In genomic region chr15:95864467-95864886, GRCh38 we compare ENCODE assay signal across 14 cellular contexts.
DNase-seq lines count a peak whose midpoint lies in the region; ATAC-seq, FAIRE-seq and TF ChIP-seq lines count a peak whose summit lies in the region.
"Had no signal": no experiment of that assay in that cellular context is flagged by ENCODE, and none has a peak within 500 bp of the region (broad histone marks: within the 10 kb centered on the region; RNA-seq: fewer than 3 reads in every experiment).

No MANE protein-coding gene starts in this region.

- peak overlapping the region; percentile 50 for H3K27ac Mint-ChIP-seq in activated CD8-positive, alpha-beta memory T cell treated with anti-CD3 and anti-CD28 coated beads, Interleukin-2, amount 10 ng/mL, durations not matched to agents 7 days and 5 days
- H3K27ac Mint-ChIP-seq in progenitor cell of endocrine pancreas: no peak overlapping the region
- H3K27ac Mint-ChIP-seq: stimulated activated naive CD8-positive, alpha-beta T cell treated with anti-CD3 and anti-CD28 coated beads, Interleukin-15, amount 100 ng/mL, for 72 hours; T-cell had no signal

- no peaks in the 10 kb centered on the region for H3K9me3 Mint-ChIP-seq in activated CD8-positive, alpha-beta memory T cell treated with anti-CD3 and anti-CD28 coated beads, Interleukin-2, amount 10 ng/mL, durations not matched to agents 7 days and 5 days (ENCODE audit: low read depth)
- no peaks in the 10 kb centered on the region for H3K9me3 Mint-ChIP-seq in progenitor cell of endocrine pancreas (ENCODE audit: low read depth)
- H3K9me3 Mint-ChIP-seq: stimulated activated naive CD8-positive, alpha-beta T cell treated with anti-CD3 and anti-CD28 coated beads, Interleukin-15, amount 100 ng/mL, for 72 hours; T-cell had no signal

- TF ChIP-seq EP300 in sigmoid colon (IDR thresholded peaks at IDR 0.05): no peak

- no peaks in the 10 kb centered on the region for H3K9me3 ChIP-seq in sigmoid colon
- H3K9me3 ChIP-seq: MG63 had no signal

- H3K36me3 ChIP-seq in sigmoid colon: no peaks in the 10 kb centered on the region
- H3K36me3 ChIP-seq: MG63 had no signal

- CTCF ChIA-PET in activated CD8-positive, alpha-beta memory T cell treated with anti-CD3 and anti-CD28 coated beads, Interleukin-2, amount 10 ng/mL, durations not matched to agents 7 days and 5 days (lab: Charles Lee): interaction anchor here (1.5 kb wide), 1 partner anchor 17 kb away, joined by 3 read pairs; no protein-coding TSS in a partner anchor

- TF ChIP-seq POLR2A in sigmoid colon (IDR thresholded peaks at IDR 0.05): no peak

- H3K4me3 ChIP-seq in Jurkat, Clone E6-1 (ENCODE audit: low read length): no peak overlapping the region
- no peak overlapping the region for H3K4me3 ChIP-seq in sigmoid colon
- H3K4me3 ChIP-seq: MG63 had no signal

- no peak overlapping the region for H3K27ac ChIP-seq in sigmoid colon

- 66 to 70% methylated on average over 3 of the region's 3 CpGs for WGBS in sigmoid colon, 2 donors

- no peak for FAIRE-seq in RCC 7860 (lab: Jason Lieb, UNC)

- peak; percentile 65 for DNase-seq in activated CD8-positive, alpha-beta memory T cell treated with anti-CD3 and anti-CD28 coated beads, Interleukin-2, amount 10 ng/mL, durations not matched to agents 7 days and 5 days
- no peak for DNase-seq in activated CD8-positive, alpha-beta memory T cell treated with anti-CD3 and anti-CD28 coated beads, Interleukin-2, amount 50 U/mL, for 4 hours
- peak; percentile 74 for DNase-seq in Jurkat, Clone E6-1 (ENCODE audit: low read depth, low spot score)
- DNase-seq in sigmoid colon (peak; percentile 83), RCC 7860 (ENCODE audit: low spot score) (no peak), anterior cingulate cortex (lab: John Stamatoyannopoulos, UW) (no peak), progenitor cell of endocrine pancreas (ENCODE audit: low spot score, unreplicated experiment) (no peak)
- DNase-seq: effector CD8-positive, alpha-beta T cell; MG63; stimulated activated CD4-positive, alpha-beta T cell treated with anti-CD3 and anti-CD28 coated beads, Interleukin-2, amount 100 ng/mL, for 24 hours; stimulated activated naive CD8-positive, alpha-beta T cell treated with anti-CD3 and anti-CD28 coated beads, Interleukin-15, amount 100 ng/mL, for 72 hours had no signal

- TF ChIP-seq CTCF in sigmoid colon (IDR thresholded peaks at IDR 0.05) (no peak), progenitor cell of endocrine pancreas (IDR thresholded peaks at IDR 0.05; ENCODE audit: unreplicated experiment) (no peak)

- H3K4me1 ChIP-seq in sigmoid colon: peaks cover 0 to 6% (median 0%) of the 10 kb centered on the region in 4 donors

- H3K4me3 Mint-ChIP-seq in activated CD8-positive, alpha-beta memory T cell treated with anti-CD3 and anti-CD28 coated beads, Interleukin-2, amount 10 ng/mL, durations not matched to agents 7 days and 5 days: no peak overlapping the region
- H3K4me3 Mint-ChIP-seq in progenitor cell of endocrine pancreas (ENCODE audit: low read depth): no peak overlapping the region
- H3K4me3 Mint-ChIP-seq: stimulated activated naive CD8-positive, alpha-beta T cell treated with anti-CD3 and anti-CD28 coated beads, Interleukin-15, amount 100 ng/mL, for 72 hours; T-cell had no signal

- no peaks in the 10 kb centered on the region for H3K36me3 Mint-ChIP-seq in activated CD8-positive, alpha-beta memory T cell treated with anti-CD3 and anti-CD28 coated beads, Interleukin-2, amount 10 ng/mL, durations not matched to agents 7 days and 5 days
- no peaks in the 10 kb centered on the region for H3K36me3 Mint-ChIP-seq in progenitor cell of endocrine pancreas (ENCODE audit: insufficient read depth)
- H3K36me3 Mint-ChIP-seq: T-cell had no signal

- no peaks in the 10 kb centered on the region for H3K27me3 ChIP-seq in sigmoid colon
- H3K27me3 ChIP-seq: MG63 had no signal

- intact Hi-C loops in sigmoid colon (cut with DNase I): no loop called here

- peaks cover 4% of the 10 kb centered on the region for H3K27me3 Mint-ChIP-seq in activated CD8-positive, alpha-beta memory T cell treated with anti-CD3 and anti-CD28 coated beads, Interleukin-2, amount 10 ng/mL, durations not matched to agents 7 days and 5 days
- H3K27me3 Mint-ChIP-seq in progenitor cell of endocrine pancreas: peaks cover 6% of the 10 kb centered on the region

- peaks cover 36% of the 10 kb centered on the region for H3K4me1 Mint-ChIP-seq in activated CD8-positive, alpha-beta memory T cell treated with anti-CD3 and anti-CD28 coated beads, Interleukin-2, amount 10 ng/mL, durations not matched to agents 7 days and 5 days
- H3K4me1 Mint-ChIP-seq in progenitor cell of endocrine pancreas (ENCODE audit: low read depth): peaks cover 2% of the 10 kb centered on the region

- ATAC-seq in activated CD8-positive, alpha-beta memory T cell treated with anti-CD3 and anti-CD28 coated beads, Interleukin-2, amount 10 ng/mL, durations not matched to agents 7 days and 5 days: peak; percentile 61
- peak; percentile 83 for ATAC-seq in HG02678 (IDR thresholded peaks at IDR 0.05; ENCODE audit: unreplicated experiment)
- ATAC-seq: left lobe of liver; stimulated activated naive CD8-positive, alpha-beta T cell treated with anti-CD3 and anti-CD28 coated beads, Interleukin-15, amount 100 ng/mL, for 72 hours had no signal

Comparison
In these comparisons a context has a peak if more than half of its experiments do, and no peak if none do; other contexts are left out.
1. DNase-seq: peak in activated CD8-positive, alpha-beta memory T cell treated with anti-CD3 and anti-CD28 coated beads, Interleukin-2, amount 10 ng/mL, durations not matched to agents 7 days and 5 days (single experiment), Jurkat, Clone E6-1 (single experiment) and sigmoid colon (single experiment); none in activated CD8-positive, alpha-beta memory T cell treated with anti-CD3 and anti-CD28 coated beads, Interleukin-2, amount 50 U/mL, for 4 hours (single experiment), RCC 7860 (single experiment), anterior cingulate cortex (0 of 58) and progenitor cell of endocrine pancreas (single experiment).